8 cellular contexts compared by ENCODE assay signal in the genomic region with DNA sequence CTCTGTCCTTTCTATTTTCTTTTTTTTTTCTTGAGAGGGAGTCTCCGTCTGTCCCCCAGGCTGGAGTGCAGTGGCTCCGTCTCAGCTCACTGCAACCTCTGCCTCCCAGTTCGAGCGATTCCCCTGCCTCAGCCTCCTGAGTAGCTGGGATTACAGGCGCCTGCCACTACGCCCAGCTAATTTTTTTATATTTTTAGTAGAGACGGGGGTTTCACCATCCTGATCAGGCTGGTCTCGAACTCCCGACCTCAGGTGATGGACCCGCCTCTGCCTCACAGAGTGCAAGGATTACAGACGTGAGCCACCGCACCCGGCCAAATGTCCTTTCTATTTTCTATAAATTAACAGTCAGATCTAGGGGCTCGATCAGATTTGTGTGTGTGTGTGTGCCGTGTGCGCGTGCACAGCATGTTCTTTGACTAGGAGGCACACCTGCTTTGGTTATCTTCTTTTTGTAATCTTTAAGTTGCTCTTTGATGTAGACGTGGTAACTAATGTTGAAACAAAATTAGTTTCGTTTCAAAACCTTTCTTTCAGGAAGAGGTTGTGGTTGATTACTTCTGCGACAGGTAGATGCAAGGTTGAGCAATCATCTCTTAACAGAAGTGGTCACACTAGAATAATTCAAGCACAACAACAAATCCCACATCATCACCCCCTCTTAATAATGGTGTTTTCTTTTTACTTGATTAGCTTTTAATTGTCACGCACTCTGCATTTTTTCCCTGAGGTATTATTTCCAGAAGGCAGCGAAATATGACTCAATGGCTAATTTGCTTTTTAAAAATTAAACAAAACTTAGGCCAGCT. TPM values are rescaled to one million over a fixed set of nuclear protein-coding genes. Genes with fewer than 3 reads are reported as not detected.
DNase-seq lines count a peak whose midpoint lies in the region; ATAC-seq and TF ChIP-seq lines count a peak whose summit lies in the region.

No MANE protein-coding gene starts in this region.

- POLR2A ChIA-PET in WTC11 (lab: Charles Lee): interaction anchor here (0.9 to 1.6 kb wide), 3 partner anchors 8 to 336 kb away, joined by 3 to 7 read pairs (median 4); partner anchors contain the start of gene TP53BP2

- H3K4me3 Mint-ChIP-seq in WTC11: peak overlapping the region; percentile 78

- 31 to 36% methylated on average over 22 of the region's 22 CpGs for WGBS in thyroid gland, 2 donors

- H3K4me3 ChIP-seq in HUES6 (ENCODE audit: low read depth, low read length) (peak overlapping the region; percentile 91), choroid plexus epithelial cell (ENCODE audit: low read depth, low read length) (peak overlapping the region; percentile 86), muscle layer of colon (ENCODE audit: low read depth in 1 of 2, low read length in 2 of 2) (peak overlapping the region; percentile 64 to 94), thyroid gland (replicated peaks in 1 of 3) (peak overlapping the region in 2 of 3 donors; percentile 4 to 92)

- TF ChIP-seq POLR2A in thyroid gland (IDR thresholded peaks at IDR 0.05): no peak

- intact Hi-C loops in thyroid gland (cut with DNase I): no loop called here

- DNase-seq in DMS53 treated with DMSO at 0.1 percent for 48 hours (lab: John Stamatoyannopoulos, UW; ENCODE audit: unreplicated experiment) (peak; percentile 70), WTC11 (ENCODE audit: low spot score) (no peak), choroid plexus epithelial cell (ENCODE audit: low read depth) (no peak), thyroid gland (peak; percentile 38 to 45), NCI-H1048 (lab: John Stamatoyannopoulos, UW) (no peak)

- H3K27ac Mint-ChIP-seq in WTC11: peak overlapping the region; percentile 69

- peak; percentile 41 for ATAC-seq in GM21447 (IDR thresholded peaks at IDR 0.05; ENCODE audit: unreplicated experiment)
- no peak for ATAC-seq in WTC11

- H3K27me3 ChIP-seq in HUES6 (ENCODE audit: control insufficient read depth, insufficient read depth, low read length) (no peaks in the 10 kb centered on the region), muscle layer of colon (ENCODE audit: control insufficient read depth in 1 of 2, insufficient read depth in 2 of 2, low read length in 2 of 2) (no peaks in the 10 kb centered on the region), thyroid gland (no peaks in the 10 kb centered on the region)

- TF ChIP-seq CTCF in WTC11 (IDR thresholded peaks at IDR 0.05): no peak
- TF ChIP-seq CTCF in choroid plexus epithelial cell (conservative IDR thresholded peaks at IDR 0.05; ENCODE audit: low read depth, low read length): no peak
- no peak for TF ChIP-seq CTCF in thyroid gland (IDR thresholded peaks at IDR 0.05)

- H3K36me3 ChIP-seq in HUES6 (ENCODE audit: control insufficient read depth, insufficient read depth, low read length) (peaks cover 4% of the 10 kb centered on the region; the same call in 1 of the 2 replicates), muscle layer of colon (ENCODE audit: insufficient read depth, low read length) (no peaks in the 10 kb centered on the region), thyroid gland (no peaks in the 10 kb centered on the region)

- peak overlapping the region; percentile 72; the same call in 1 of the 2 replicates for H3K27ac ChIP-seq in HUES6 (ENCODE audit: low read depth, low read length)
- H3K27ac ChIP-seq in muscle layer of colon (ENCODE audit: low read depth, low read length): peak overlapping the region; percentile 93
- peak overlapping the region; percentile 83 to 97 (median 95) for H3K27ac ChIP-seq in thyroid gland

- H3K27me3 Mint-ChIP-seq in WTC11 (ENCODE audit: low read depth): no peaks in the 10 kb centered on the region; the same call in 1 of the 2 replicates

- H3K4me1 ChIP-seq in HUES6 (ENCODE audit: control insufficient read depth, insufficient read depth, low read length) (0 out of 2 replicates have a peak, but pooled peaks cover 5% of the 10 kb centered on the region), muscle layer of colon (ENCODE audit: insufficient read depth, low read length) (peaks cover 12% of the 10 kb centered on the region), thyroid gland (peaks cover 7 to 22% of the 10 kb centered on the region in 2 donors)

- H3K36me3 Mint-ChIP-seq in WTC11: peaks cover 8% of the 10 kb centered on the region

- H3K9me3 ChIP-seq in HUES6 (ENCODE audit: control insufficient read depth, insufficient read depth, low read depth, low read length) (no peaks in the 10 kb centered on the region), muscle layer of colon (ENCODE audit: low read length) (no peaks in the 10 kb centered on the region), thyroid gland (no peaks in the 10 kb centered on the region)

- H3K4me1 Mint-ChIP-seq in WTC11: peaks cover 31% of the 10 kb centered on the region

- CTCF ChIA-PET in WTC11 (lab: Charles Lee): interaction anchor here (1.0 to 1.5 kb wide), 2 partner anchors 29 to 486 kb away, joined by 3 to 10 read pairs; no protein-coding TSS in a partner anchor

- H3K9me3 Mint-ChIP-seq in WTC11: no peaks in the 10 kb centered on the region

- H3K9ac ChIP-seq in HUES6 (ENCODE audit: low read length) (peak overlapping the region; percentile 67), muscle layer of colon (ENCODE audit: low read length) (peak overlapping the region; percentile 58)

TF ChIP-seq in WTC11, 78 proteins besides CTCF, POLR2A, EP300 and RAD21 (continues in another document):
- TF ChIP-seq, protein P1, sequence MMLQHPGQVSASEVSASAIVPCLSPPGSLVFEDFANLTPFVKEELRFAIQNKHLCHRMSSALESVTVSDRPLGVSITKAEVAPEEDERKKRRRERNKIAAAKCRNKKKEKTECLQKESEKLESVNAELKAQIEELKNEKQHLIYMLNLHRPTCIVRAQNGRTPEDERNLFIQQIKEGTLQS (CRISPR knock-in tag; conservative IDR thresholded peaks at IDR 0.05): no peak
- TF ChIP-seq, protein P2, sequence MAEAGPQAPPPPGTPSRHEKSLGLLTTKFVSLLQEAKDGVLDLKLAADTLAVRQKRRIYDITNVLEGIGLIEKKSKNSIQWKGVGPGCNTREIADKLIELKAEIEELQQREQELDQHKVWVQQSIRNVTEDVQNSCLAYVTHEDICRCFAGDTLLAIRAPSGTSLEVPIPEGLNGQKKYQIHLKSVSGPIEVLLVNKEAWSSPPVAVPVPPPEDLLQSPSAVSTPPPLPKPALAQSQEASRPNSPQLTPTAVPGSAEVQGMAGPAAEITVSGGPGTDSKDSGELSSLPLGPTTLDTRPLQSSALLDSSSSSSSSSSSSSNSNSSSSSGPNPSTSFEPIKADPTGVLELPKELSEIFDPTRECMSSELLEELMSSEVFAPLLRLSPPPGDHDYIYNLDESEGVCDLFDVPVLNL (CRISPR knock-in tag; IDR thresholded peaks at IDR 0.05; ENCODE audit: borderline replicate concordance, low read depth): no peak
- TF ChIP-seq, protein P3, sequence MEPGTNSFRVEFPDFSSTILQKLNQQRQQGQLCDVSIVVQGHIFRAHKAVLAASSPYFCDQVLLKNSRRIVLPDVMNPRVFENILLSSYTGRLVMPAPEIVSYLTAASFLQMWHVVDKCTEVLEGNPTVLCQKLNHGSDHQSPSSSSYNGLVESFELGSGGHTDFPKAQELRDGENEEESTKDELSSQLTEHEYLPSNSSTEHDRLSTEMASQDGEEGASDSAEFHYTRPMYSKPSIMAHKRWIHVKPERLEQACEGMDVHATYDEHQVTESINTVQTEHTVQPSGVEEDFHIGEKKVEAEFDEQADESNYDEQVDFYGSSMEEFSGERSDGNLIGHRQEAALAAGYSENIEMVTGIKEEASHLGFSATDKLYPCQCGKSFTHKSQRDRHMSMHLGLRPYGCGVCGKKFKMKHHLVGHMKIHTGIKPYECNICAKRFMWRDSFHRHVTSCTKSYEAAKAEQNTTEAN (CRISPR knock-in tag; IDR thresholded peaks at IDR 0.05): no peak
- no peak for TF ChIP-seq MXD4 (CRISPR knock-in tag; IDR thresholded peaks at IDR 0.05; ENCODE audit: borderline replicate concordance)
- no peak for TF ChIP-seq ATF2 (CRISPR knock-in tag; IDR thresholded peaks at IDR 0.05; ENCODE audit: borderline replicate concordance, low read depth)
- no peak for TF ChIP-seq SMAD4 (CRISPR knock-in tag; IDR thresholded peaks at IDR 0.05)
- no peak for TF ChIP-seq HMGXB4 (CRISPR knock-in tag; IDR thresholded peaks at IDR 0.05)
- TF ChIP-seq ZNF317 (CRISPR knock-in tag; IDR thresholded peaks at IDR 0.05; ENCODE audit: borderline replicate concordance, low read depth): no peak
- TF ChIP-seq FOXP1 (CRISPR knock-in tag; IDR thresholded peaks at IDR 0.05; ENCODE audit: borderline replicate concordance): no peak

RNA-seq across cellular contexts. Expression of gene DEGS1, which starts 0.8 kb away (rescaled TPM):
- 30.2 to 31.6 TPM (median 30.7 TPM) in 3 replicates for total RNA-seq in WTC11 (2021)
- total RNA-seq in thyroid gland: 100 to 1,000 TPM in 2 of 4 donors, 10 to 100 TPM in 2; 87.7 to 138 (median 101) TPM

Comparison
In these comparisons a context has a peak if more than half of its experiments do, and no peak if none do; other contexts are left out.
1. DNase-seq: peak in DMS53 treated with DMSO at 0.1 percent for 48 hours (single experiment) and thyroid gland (2 of 2); none in WTC11 (single experiment), choroid plexus epithelial cell (single experiment) and NCI-H1048 (single experiment).
2. Peak in every context shown above with its lines, with median percentiles within 50 percentile points of each other: H3K27ac ChIP-seq and H3K4me3 ChIP-seq.